In the genomic region with DNA sequence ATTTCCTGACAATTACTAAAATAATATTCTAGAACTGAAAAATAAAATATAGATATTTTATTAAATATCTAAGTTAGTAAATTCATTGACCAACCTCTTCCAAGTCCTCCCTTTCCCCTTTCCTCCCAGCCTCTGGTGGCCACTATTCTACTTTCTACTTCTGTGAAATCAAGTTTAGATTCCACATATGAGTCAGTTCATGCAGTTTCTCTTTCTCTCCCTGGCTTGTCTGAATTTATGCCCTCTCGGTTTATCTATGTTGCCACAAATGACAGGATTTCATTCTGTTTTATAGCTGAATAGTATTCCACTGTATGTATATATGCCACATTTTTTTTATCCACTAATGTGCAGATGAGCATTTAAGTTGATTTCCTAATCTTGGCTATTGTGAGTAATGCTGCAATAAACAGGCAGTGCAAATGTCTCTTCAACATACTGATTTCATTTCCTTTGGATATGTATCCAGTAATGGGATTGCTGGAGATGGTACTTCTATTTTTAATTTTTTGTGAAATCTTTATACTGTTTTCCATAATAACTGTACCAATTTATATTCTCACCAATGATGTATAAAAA, we compare ENCODE assay signal across 11 cellular contexts. TPM values are rescaled to one million over a fixed set of nuclear protein-coding genes. Genes with fewer than 3 reads are reported as not detected.
A peak's percentile ranks its signal among the peaks of the same experiment; 100 is the strongest.
DNase-seq lines count a peak whose midpoint lies in the region; ATAC-seq lines count a peak whose summit lies in the region.
"Had no signal": no experiment of that assay in that cellular context is flagged by ENCODE, and none has a peak within 500 bp of the region (broad histone marks: within the 10 kb centered on the region; RNA-seq: fewer than 3 reads in every experiment).

No MANE protein-coding gene starts in this region.

- peak; percentile 48 to 50 for ATAC-seq in activated T-cell treated with anti-CD3 and anti-CD28 coated beads, Interleukin-2, amount 50 U/mL, for 4 hours
- ATAC-seq in HG02623 (IDR thresholded peaks at IDR 0.05; ENCODE audit: unreplicated experiment) (peak; percentile 85), HG03571 (IDR thresholded peaks at IDR 0.05; ENCODE audit: unreplicated experiment) (peak; percentile 91)
- ATAC-seq: A549 had no signal

- no peak overlapping the region for H3K27ac Mint-ChIP-seq in activated T-cell treated with anti-CD3 and anti-CD28 coated beads, Interleukin-2, amount 50 U/mL, for 24 hours
- H3K27ac Mint-ChIP-seq in stimulated activated naive CD8-positive, alpha-beta T cell treated with anti-CD3 and anti-CD28 coated beads, Interleukin-15, Interleukin-2, amounts not matched to agents 100 ng/mL and 50 ng/mL, for 24 hours, result peak overlapping the region; percentile 43
- H3K27ac Mint-ChIP-seq: activated naive CD8-positive, alpha-beta T cell treated with anti-CD3 and anti-CD28 coated beads, Interleukin-2, amount 10 ng/mL, durations not matched to agents 7 days and 5 days; natural killer cell treated with Interleukin-12 subunit alpha and Interleukin-12 subunit beta and Interleukin-15 and Interleukin-18, amount 100 ng/mL, for 72 hours had no signal

- H3K9me3 Mint-ChIP-seq in activated T-cell treated with anti-CD3 and anti-CD28 coated beads, Interleukin-2, amount 50 U/mL, for 4 hours, result no peaks in the 10 kb centered on the region
- no peaks in the 10 kb centered on the region for H3K9me3 Mint-ChIP-seq in activated T-cell treated with anti-CD3 and anti-CD28 coated beads, Interleukin-2, amount 50 U/mL, for 24 hours
- no peaks in the 10 kb centered on the region for H3K9me3 Mint-ChIP-seq in stimulated activated naive CD8-positive, alpha-beta T cell treated with anti-CD3 and anti-CD28 coated beads, Interleukin-15, Interleukin-2, amounts not matched to agents 100 ng/mL and 50 ng/mL, for 24 hours
- H3K9me3 Mint-ChIP-seq: activated naive CD8-positive, alpha-beta T cell treated with anti-CD3 and anti-CD28 coated beads, Interleukin-2, amount 10 ng/mL, durations not matched to agents 7 days and 5 days; natural killer cell treated with Interleukin-12 subunit alpha and Interleukin-12 subunit beta and Interleukin-15 and Interleukin-18, amount 100 ng/mL, for 72 hours had no signal

- no peak overlapping the region for H3K4me3 Mint-ChIP-seq in activated T-cell treated with anti-CD3 and anti-CD28 coated beads, Interleukin-2, amount 50 U/mL, for 4 hours
- H3K4me3 Mint-ChIP-seq in activated T-cell treated with anti-CD3 and anti-CD28 coated beads, Interleukin-2, amount 50 U/mL, for 24 hours, result no peak overlapping the region
- H3K4me3 Mint-ChIP-seq in stimulated activated naive CD8-positive, alpha-beta T cell treated with anti-CD3 and anti-CD28 coated beads, Interleukin-15, Interleukin-2, amounts not matched to agents 100 ng/mL and 50 ng/mL, for 24 hours, result no peak overlapping the region
- H3K4me3 Mint-ChIP-seq: activated naive CD8-positive, alpha-beta T cell treated with anti-CD3 and anti-CD28 coated beads, Interleukin-2, amount 10 ng/mL, durations not matched to agents 7 days and 5 days; natural killer cell treated with Interleukin-12 subunit alpha and Interleukin-12 subunit beta and Interleukin-15 and Interleukin-18, amount 100 ng/mL, for 72 hours had no signal

- H3K4me1 Mint-ChIP-seq in activated T-cell treated with anti-CD3 and anti-CD28 coated beads, Interleukin-2, amount 50 U/mL, for 4 hours (ENCODE audit: low read depth), result peaks cover 2% of the 10 kb centered on the region
- H3K4me1 Mint-ChIP-seq in activated T-cell treated with anti-CD3 and anti-CD28 coated beads, Interleukin-2, amount 50 U/mL, for 24 hours (ENCODE audit: low read depth), result peaks cover 9% of the 10 kb centered on the region
- peaks cover 11% of the 10 kb centered on the region for H3K4me1 Mint-ChIP-seq in stimulated activated naive CD8-positive, alpha-beta T cell treated with anti-CD3 and anti-CD28 coated beads, Interleukin-15, Interleukin-2, amounts not matched to agents 100 ng/mL and 50 ng/mL, for 24 hours (ENCODE audit: low read depth)

- H3K36me3 Mint-ChIP-seq in activated T-cell treated with anti-CD3 and anti-CD28 coated beads, Interleukin-2, amount 50 U/mL, for 4 hours (ENCODE audit: insufficient read depth), result no peaks in the 10 kb centered on the region
- no peaks in the 10 kb centered on the region for H3K36me3 Mint-ChIP-seq in activated T-cell treated with anti-CD3 and anti-CD28 coated beads, Interleukin-2, amount 50 U/mL, for 24 hours (ENCODE audit: low read depth)
- no peaks in the 10 kb centered on the region for H3K36me3 Mint-ChIP-seq in stimulated activated naive CD8-positive, alpha-beta T cell treated with anti-CD3 and anti-CD28 coated beads, Interleukin-15, Interleukin-2, amounts not matched to agents 100 ng/mL and 50 ng/mL, for 24 hours (ENCODE audit: low read depth)
- H3K36me3 Mint-ChIP-seq: activated naive CD8-positive, alpha-beta T cell treated with anti-CD3 and anti-CD28 coated beads, Interleukin-2, amount 10 ng/mL, durations not matched to agents 7 days and 5 days; natural killer cell treated with Interleukin-12 subunit alpha and Interleukin-12 subunit beta and Interleukin-15 and Interleukin-18, amount 100 ng/mL, for 72 hours had no signal

- DNase-seq in activated T-cell treated with anti-CD3 and anti-CD28 coated beads, Interleukin-2, amount 50 U/mL, for 4 hours, result no peak
- no peak for DNase-seq in activated T-cell treated with anti-CD3 and anti-CD28 coated beads, Interleukin-2, amount 50 U/mL, for 24 hours
- DNase-seq in NCI-H2227 (lab: John Stamatoyannopoulos, UW; ENCODE audit: unreplicated experiment) (no peak), NCI-H128 (lab: John Stamatoyannopoulos, UW; ENCODE audit: unreplicated experiment) (no peak), NCI-H345 (lab: John Stamatoyannopoulos, UW) (no peak)
- DNase-seq: activated naive CD8-positive, alpha-beta T cell treated with anti-CD3 and anti-CD28 coated beads, Interleukin-2, amount 10 ng/mL, durations not matched to agents 7 days and 5 days had no signal

- H3K27me3 Mint-ChIP-seq in activated T-cell treated with anti-CD3 and anti-CD28 coated beads, Interleukin-2, amount 50 U/mL, for 4 hours (ENCODE audit: low read depth), result peaks cover 3% of the 10 kb centered on the region
- no peaks in the 10 kb centered on the region for H3K27me3 Mint-ChIP-seq in activated T-cell treated with anti-CD3 and anti-CD28 coated beads, Interleukin-2, amount 50 U/mL, for 24 hours
- H3K27me3 Mint-ChIP-seq in stimulated activated naive CD8-positive, alpha-beta T cell treated with anti-CD3 and anti-CD28 coated beads, Interleukin-15, Interleukin-2, amounts not matched to agents 100 ng/mL and 50 ng/mL, for 24 hours, result no peaks in the 10 kb centered on the region

RNA-seq across cellular contexts. Expression of a gene that starts 52.3 kb away (rescaled TPM):
- 10 to 100 TPM; 90.0 to 98.2 (median 92.1) TPM for total RNA-seq in activated T-cell treated with anti-CD3 and anti-CD28 coated beads, Interleukin-2, amount 50 U/mL, for 4 hours
